In the genomic region with DNA sequence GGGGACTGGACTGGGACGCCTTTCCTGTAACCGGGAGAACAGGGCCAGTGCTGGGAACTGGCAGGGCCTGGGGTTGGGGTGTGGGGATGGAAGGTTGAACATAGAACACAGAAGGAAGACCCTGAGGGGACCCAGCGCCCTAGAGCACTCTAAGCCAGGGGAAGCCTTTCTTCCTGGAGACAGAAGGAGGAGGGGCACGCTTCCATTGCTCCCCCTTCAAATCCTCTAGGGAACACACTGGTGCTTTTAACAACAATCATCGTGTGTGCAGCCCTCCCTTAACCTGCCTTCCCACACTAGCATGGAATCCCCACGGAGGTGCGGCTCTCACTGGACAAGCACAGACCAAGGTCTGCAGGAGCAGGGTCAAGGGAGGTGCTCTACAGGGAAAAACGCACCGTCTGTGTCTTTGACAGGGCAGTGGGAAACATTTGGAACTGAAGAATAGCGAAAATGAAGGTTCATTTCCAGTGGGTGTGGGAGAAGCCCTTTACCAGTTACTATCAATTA, we compare ENCODE assay signal across 1 cellular context.
TF ChIP-seq lines count a peak whose summit lies in the region.

No MANE protein-coding gene starts in this region.

TF ChIP-seq in IMR-90, 13 proteins besides CTCF, POLR2A, EP300 and RAD21 (continued from another document):
- TF ChIP-seq FOS (IDR thresholded peaks at IDR 0.05; ENCODE audit: low read depth, low read length) (no peak), MXI1 (IDR thresholded peaks at IDR 0.05; ENCODE audit: borderline replicate concordance, low read depth, low read length) (no peak), BHLHE40 (IDR thresholded peaks at IDR 0.05; ENCODE audit: low read depth, low read length) (no peak)
